In genomic region chr13:31797154-31797775, GRCh38 we compare ENCODE assay signal across 9 cellular contexts. TPM values are rescaled to one million over a fixed set of nuclear protein-coding genes. Genes with fewer than 3 reads are reported as not detected.
DNase-seq lines count a peak whose midpoint lies in the region; ATAC-seq and TF ChIP-seq lines count a peak whose summit lies in the region.
"Had no signal": no experiment of that assay in that cellular context is flagged by ENCODE, and none has a peak within 500 bp of the region (broad histone marks: within the 10 kb centered on the region; RNA-seq: fewer than 3 reads in every experiment).

No MANE protein-coding gene starts in this region.

- no peaks in the 10 kb centered on the region for H3K4me1 ChIP-seq in tibial nerve
- H3K4me1 ChIP-seq in MM.1S (ENCODE audit: low read length): no peaks in the 10 kb centered on the region

- ATAC-seq in GM18517 (IDR thresholded peaks at IDR 0.05; ENCODE audit: unreplicated experiment) (no peak), HG03280 (IDR thresholded peaks at IDR 0.05; ENCODE audit: unreplicated experiment) (no peak)

- no peaks in the 10 kb centered on the region for H3K9me2 ChIP-seq in MM.1S (replicated peaks; ENCODE audit: insufficient read depth, low read length)

- WGBS in tibial nerve, 2 donors: 30 to 31% methylated on average over 7 of the region's 7 CpGs

- no peaks in the 10 kb centered on the region for H4K20me1 ChIP-seq in MM.1S (ENCODE audit: insufficient read depth, low read length)

- H3K4me3 ChIP-seq in SK-N-MC (no peak overlapping the region), tibial nerve (no peak overlapping the region), MM.1S (ENCODE audit: low read length) (no peak overlapping the region)

- H3K9me3 ChIP-seq in SK-N-MC (ENCODE audit: low read depth, low read length): no peaks in the 10 kb centered on the region
- no peaks in the 10 kb centered on the region for H3K9me3 ChIP-seq in tibial nerve
- H3K9me3 ChIP-seq in MM.1S (replicated peaks; ENCODE audit: insufficient read depth, low read length): no peaks in the 10 kb centered on the region

- H3K27ac ChIP-seq in SK-N-MC (no peak overlapping the region), tibial nerve (no peak overlapping the region), MM.1S (ENCODE audit: low read length) (no peak overlapping the region)

- H3K9ac ChIP-seq in SK-N-MC (ENCODE audit: insufficient read length) (no peak overlapping the region), MM.1S (ENCODE audit: low read length) (no peak overlapping the region)

- H3K36me3 ChIP-seq in SK-N-MC (ENCODE audit: insufficient read depth, low read length): no peaks in the 10 kb centered on the region
- no peaks in the 10 kb centered on the region for H3K36me3 ChIP-seq in tibial nerve
- H3K36me3 ChIP-seq in MM.1S (replicated peaks; ENCODE audit: insufficient read depth, low read length): no peaks in the 10 kb centered on the region

- H2AFZ ChIP-seq in MM.1S (ENCODE audit: low read length): no peak overlapping the region

- H3K79me2 ChIP-seq in MM.1S (ENCODE audit: low read length): no peaks in the 10 kb centered on the region

- H3K4me2 ChIP-seq in MM.1S (ENCODE audit: low read depth, low read length): no peak overlapping the region

- TF ChIP-seq CTCF in tibial nerve (IDR thresholded peaks at IDR 0.05) (peak; percentile 13 to 49 (median 26)), MM.1S (IDR thresholded peaks at IDR 0.05; ENCODE audit: low read length) (no peak)

- DNase-seq in SKM-1 treated with dmso at 0.1 percent for 144 hours (lab: John Stamatoyannopoulos, UW; ENCODE audit: unreplicated experiment): peak; percentile 8
- no peak for DNase-seq in SKM-1 (lab: John Stamatoyannopoulos, UW; ENCODE audit: unreplicated experiment)
- peak; percentile 5 for DNase-seq in SK-N-MC (ENCODE audit: low read depth, low spot score)
- DNase-seq in hepatic stellate cell (ENCODE audit: low spot score): peak; percentile 37
- peak in 1 of 2 donors; percentile 16 for DNase-seq in tibial nerve (ENCODE audit: low spot score in 2 of 2)
- no peak for DNase-seq in MM.1S

- H3K27me3 ChIP-seq in tibial nerve (no peaks in the 10 kb centered on the region), MM.1S (replicated peaks; ENCODE audit: insufficient read depth, low read length) (no peaks in the 10 kb centered on the region)

- no peak for TF ChIP-seq EP300 in tibial nerve (IDR thresholded peaks at IDR 0.05)

- no peak for TF ChIP-seq POLR2A in tibial nerve (IDR thresholded peaks at IDR 0.05)

- H3F3A ChIP-seq in MM.1S (ENCODE audit: insufficient read depth, low read length): no peaks in the 10 kb centered on the region

RNA-seq across cellular contexts. Expression of gene RXFP2, which starts 57.9 kb away (rescaled TPM):
- 1 to 10 TPM in 2 of 4 donors, not detected in 2; 1.0 to 2.2 TPM for total RNA-seq in tibial nerve
- total RNA-seq: mononuclear cell had no signal

Comparison
In these comparisons a context has a peak if more than half of its experiments do, and no peak if none do; other contexts are left out.
1. DNase-seq: peak in SKM-1 treated with dmso at 0.1 percent for 144 hours (single experiment), SK-N-MC (single experiment) and hepatic stellate cell (single experiment); none in SKM-1 (single experiment) and MM.1S (single experiment).